11 cellular contexts compared by ENCODE assay signal in the genomic region with DNA sequence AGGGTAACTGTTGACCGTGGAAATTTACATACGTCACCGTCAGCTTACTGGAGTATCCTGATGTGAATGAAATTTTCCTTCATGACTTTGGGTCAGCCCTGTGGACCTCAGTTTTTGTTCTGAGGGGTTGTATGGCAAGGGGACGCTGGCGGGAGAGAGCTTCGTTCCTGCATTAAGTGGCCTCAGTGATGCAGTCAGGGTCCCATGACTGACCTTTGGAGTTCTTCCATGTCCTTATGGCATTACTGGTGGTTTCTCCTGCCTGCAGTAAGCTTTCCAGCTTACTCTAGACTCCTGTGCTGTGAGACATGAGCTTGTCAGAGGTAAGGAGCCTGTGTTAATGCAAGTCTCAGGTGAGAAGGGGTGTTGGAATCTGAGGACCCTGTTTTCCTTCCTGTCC. TPM values are rescaled to one million over a fixed set of nuclear protein-coding genes. Genes with fewer than 3 reads are reported as not detected.
DNase-seq lines count a peak whose midpoint lies in the region; ATAC-seq and TF ChIP-seq lines count a peak whose summit lies in the region.
"Had no signal": no experiment of that assay in that cellular context is flagged by ENCODE, and none has a peak within 500 bp of the region (broad histone marks: within the 10 kb centered on the region; RNA-seq: fewer than 3 reads in every experiment).

No MANE protein-coding gene starts in this region.

- peak overlapping the region; percentile 68 for H3K27ac ChIP-seq in fibroblast of lung (ENCODE audit: insufficient read depth, low read length)
- H3K27ac ChIP-seq: HL-60 had no signal

- H4K20me1 ChIP-seq in fibroblast of lung (ENCODE audit: control insufficient read depth, extremely low read depth, insufficient read depth, low read length): no peaks in the 10 kb centered on the region

- no peaks in the 10 kb centered on the region for H3K9me3 ChIP-seq in T-helper 17 cell (ENCODE audit: control insufficient read depth, low read length, poor library complexity, severe bottlenecking)
- H3K9me3 ChIP-seq in fibroblast of lung (ENCODE audit: control insufficient read depth, insufficient read depth, low read depth, low read length): no peaks in the 10 kb centered on the region
- no peaks in the 10 kb centered on the region for H3K9me3 ChIP-seq in mucosa of descending colon

- no peak overlapping the region for H2AFZ ChIP-seq in fibroblast of lung (ENCODE audit: low read length)

- no peak for ATAC-seq in T-helper 17 cell
- ATAC-seq in omental fat pad (ENCODE audit: low FRiP score): no peak
- no peak for ATAC-seq in HG02623 (IDR thresholded peaks at IDR 0.05; ENCODE audit: unreplicated experiment)
- ATAC-seq in mucosa of descending colon: no peak

- no peaks in the 10 kb centered on the region for H3K36me3 Mint-ChIP-seq in T-helper 17 cell (ENCODE audit: low read depth)
- H3K36me3 Mint-ChIP-seq: naive B cell had no signal

- no peak overlapping the region for H3K27ac Mint-ChIP-seq in T-helper 17 cell
- H3K27ac Mint-ChIP-seq: activated T-cell treated with anti-CD3 and anti-CD28 coated beads, Interleukin-2, amount 50 U/mL, for 24 hours; naive B cell had no signal

- no peaks in the 10 kb centered on the region for H3K27me3 ChIP-seq in BJ (ENCODE audit: control insufficient read depth, insufficient read depth, low read length)
- no peaks in the 10 kb centered on the region for H3K27me3 ChIP-seq in fibroblast of lung (ENCODE audit: control insufficient read depth, insufficient read depth, low read length)

- peaks cover 64% of the 10 kb centered on the region for H3K27me3 Mint-ChIP-seq in T-helper 17 cell

- peaks cover 15% of the 10 kb centered on the region for H3K4me1 Mint-ChIP-seq in T-helper 17 cell

- no peak for DNase-seq in BJ (ENCODE audit: low read depth)
- DNase-seq in T-helper 17 cell: no peak
- peak in 1 of 2 donors; percentile 19 for DNase-seq in fibroblast of lung (ENCODE audit: low read depth in 2 of 2)
- DNase-seq in omental fat pad (ENCODE audit: low spot score): peak; percentile 3
- DNase-seq in NCI-H1105 (lab: John Stamatoyannopoulos, UW): no peak
- DNase-seq in mucosa of descending colon: no peak
- no peak for DNase-seq in A172 (ENCODE audit: low spot score)
- DNase-seq: activated T-cell treated with anti-CD3 and anti-CD28 coated beads, Interleukin-2, amount 50 U/mL, for 24 hours; naive B cell had no signal

- no peak for TF ChIP-seq CTCF in BJ (IDR thresholded peaks at IDR 0.05; ENCODE audit: insufficient read depth, low read depth, low read length)
- no peak for TF ChIP-seq CTCF in fibroblast of lung (conservative IDR thresholded peaks at IDR 0.05 in 1 of 2, IDR thresholded peaks at IDR 0.05 in 1 of 2; ENCODE audit: low read depth in 1 of 2, low read length in 2 of 2)
- TF ChIP-seq CTCF in omental fat pad (IDR thresholded peaks at IDR 0.05): no peak
- no peak for TF ChIP-seq CTCF in mucosa of descending colon (IDR thresholded peaks at IDR 0.05)

- CTCF ChIA-PET in BJ (lab: Yijun Ruan, JAX): interaction anchor here (1.0 to 13.9 kb wide), 7 partner anchors 8 to 54 kb away, joined by 3 to 316 read pairs (median 5); no protein-coding TSS in a partner anchor

- POLR2A ChIA-PET in BJ (lab: Charles Lee): interaction anchor here (1.3 kb wide), 1 partner anchor 11 kb away, joined by 4 read pairs; no protein-coding TSS in a partner anchor

- peaks cover 63% of the 10 kb centered on the region for H3K79me2 ChIP-seq in fibroblast of lung (ENCODE audit: control insufficient read depth, insufficient read depth, low read length)

- intact Hi-C loops in mucosa of descending colon (cut with DNase I, micrococcal nuclease): loop anchor here in 1 of 2 donors (10.0 kb wide), 1 partner anchor 51 kb away; a partner anchor contains a TSS

- peak overlapping the region; percentile 64 for H3K9ac ChIP-seq in fibroblast of lung (ENCODE audit: insufficient read depth, low read length)

- H3K4me3 ChIP-seq in BJ (ENCODE audit: low read depth, low read length): peak overlapping the region; percentile 90
- H3K4me3 ChIP-seq in fibroblast of lung (replicated peaks in 1 of 4; ENCODE audit: control extremely low read depth in 1 of 4, insufficient read depth in 1 of 4, low read depth in 3 of 4, low read length in 4 of 4): peak overlapping the region; percentile 73 to 94 (median 82)
- no peak overlapping the region for H3K4me3 ChIP-seq in mucosa of descending colon

- no peaks in the 10 kb centered on the region for H3K36me3 ChIP-seq in BJ (ENCODE audit: control insufficient read depth, insufficient read depth, low read length)
- H3K36me3 ChIP-seq in fibroblast of lung (ENCODE audit: control insufficient read depth, insufficient read depth, low read length): no peaks in the 10 kb centered on the region
- H3K36me3 ChIP-seq in mucosa of descending colon (ENCODE audit: low read depth): no peaks in the 10 kb centered on the region

- peak overlapping the region; percentile 21 for H3K4me3 Mint-ChIP-seq in T-helper 17 cell

- peaks cover 43% of the 10 kb centered on the region for H3K4me1 ChIP-seq in fibroblast of lung (ENCODE audit: control insufficient read depth, extremely low read depth, insufficient read depth, low read length)
- H3K4me1 ChIP-seq in mucosa of descending colon (ENCODE audit: low read depth): peaks cover 11% of the 10 kb centered on the region

- peak overlapping the region; percentile 96 for H3K4me2 ChIP-seq in fibroblast of lung (ENCODE audit: extremely low read depth, insufficient read depth, low read length)

RNA-seq across cellular contexts. Expression of a gene that starts 1.8 kb away (rescaled TPM):
- polyA plus RNA-seq in BJ (2011; rRNA removed) (61.9 and 107 TPM in 2 replicates), fibroblast of lung (103 and 108 TPM in 2 replicates)
- polyA minus RNA-seq in BJ (2011; rRNA and poly(A)+ RNA removed): 28.8 and 45.3 TPM in 2 replicates
- total RNA-seq in T-helper 17 cell (not detected), fibroblast of lung (65.7 and 88.5 TPM in 2 replicates), omental fat pad (100 to 1,000 TPM in 1 of 4 donors, 10 to 100 TPM in 3; 23.2 to 103 (median 39.3) TPM), mucosa of descending colon (10 to 100 TPM; 26.2 to 39.2 (median 29.9) TPM)
- 138 and 164 TPM in 2 replicates for polyA plus RNA-seq in fibroblast of lung (2012)
- 305 and 348 TPM in 2 replicates for polyA minus RNA-seq in fibroblast of lung (ENCODE audit: low replicate concordance)
- total RNA-seq in A172 (2014; rRNA removed; shearing (Covaris generic)): 121 and 158 TPM in 2 replicates

RNA-seq across cellular contexts. Expression of a gene that starts 52.8 kb away (rescaled TPM):
- polyA plus RNA-seq in BJ (2011; rRNA removed) (308 and 406 TPM in 2 replicates), fibroblast of lung (226 and 372 TPM in 2 replicates)
- 66.8 and 66.9 TPM in 2 replicates for polyA minus RNA-seq in BJ (2011; rRNA and poly(A)+ RNA removed)
- total RNA-seq in T-helper 17 cell (10 to 100 TPM; 25.0 to 48.5 TPM), fibroblast of lung (121 and 152 TPM in 2 replicates), omental fat pad (10 to 100 TPM; 66.6 to 94.3 (median 88.8) TPM), mucosa of descending colon (100 to 1,000 TPM; 157 to 200 (median 168) TPM)
- polyA plus RNA-seq in fibroblast of lung (2012): 152 and 229 TPM in 2 replicates
- polyA minus RNA-seq in fibroblast of lung (ENCODE audit: low replicate concordance): 120 and 150 TPM in 2 replicates
- 77.2 and 99.0 TPM in 2 replicates for total RNA-seq in A172 (2014; rRNA removed; shearing (Covaris generic))

Comparison
In these comparisons a context has a peak if more than half of its experiments do, and no peak if none do; other contexts are left out.
1. RNA of a gene that starts 1.8 kb away (total RNA-seq): 121 to 158 TPM in A172, 65.7 to 88.5 TPM in fibroblast of lung, 23.2 to 103 TPM in omental fat pad and 26.2 to 39.2 TPM in mucosa of descending colon; not detected in T-helper 17 cell; every median in the first group is over 10 times any median in the second.